18 cellular contexts compared by ENCODE assay signal in the genomic region with DNA sequence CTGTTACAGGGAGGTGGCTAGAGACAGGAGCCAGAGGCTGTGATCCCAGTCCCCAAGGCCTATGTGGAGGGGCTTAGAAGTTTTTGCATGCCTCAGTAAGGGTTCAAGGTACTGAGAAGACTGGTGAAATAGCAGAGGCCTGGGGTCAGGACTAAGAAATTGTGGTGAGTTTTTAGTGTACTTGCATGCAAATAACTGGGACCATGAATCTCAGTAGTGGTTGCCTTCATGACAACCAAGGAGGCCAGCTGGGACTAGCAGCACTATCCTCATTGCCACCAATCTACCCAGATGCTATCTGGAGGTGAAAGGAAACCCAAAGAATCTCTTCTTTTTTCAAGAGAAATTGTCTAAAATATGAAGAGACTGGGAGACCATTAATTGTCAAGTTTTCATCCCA.
DNase-seq lines count a peak whose midpoint lies in the region; ATAC-seq, FAIRE-seq and TF ChIP-seq lines count a peak whose summit lies in the region.
"Had no signal": no experiment of that assay in that cellular context is flagged by ENCODE, and none has a peak within 500 bp of the region (broad histone marks: within the 10 kb centered on the region; RNA-seq: fewer than 3 reads in every experiment).

No MANE protein-coding gene starts in this region.

- H3K27me3 Mint-ChIP-seq in GM23338 (ENCODE audit: insufficient read depth, low read depth, poor library complexity) = no peaks in the 10 kb centered on the region

- H3K4me3 Mint-ChIP-seq in GM23338 = no peak overlapping the region

- H3K4me2 ChIP-seq in SK-N-SH (no peak overlapping the region), GM23338 (no peak overlapping the region), smooth muscle cell (peak overlapping the region; percentile 79)

- no peaks in the 10 kb centered on the region for H4K20me1 ChIP-seq in SK-N-SH (ENCODE audit: insufficient read depth)
- no peaks in the 10 kb centered on the region for H4K20me1 ChIP-seq in GM23338 (replicated peaks; ENCODE audit: insufficient read depth)
- no peaks in the 10 kb centered on the region for H4K20me1 ChIP-seq in smooth muscle cell (ENCODE audit: low read depth)

- H3K79me2 ChIP-seq in SK-N-SH (ENCODE audit: insufficient read depth) (no peaks in the 10 kb centered on the region), GM23338 (replicated peaks; ENCODE audit: insufficient read depth) (no peaks in the 10 kb centered on the region), smooth muscle cell (ENCODE audit: low read depth) (no peaks in the 10 kb centered on the region)

- H3K4me1 Mint-ChIP-seq in GM23338 = peaks cover 30% of the 10 kb centered on the region; the same call in 2 of the 3 replicates

- H3K9me3 Mint-ChIP-seq in GM23338 = no peaks in the 10 kb centered on the region

- TF ChIP-seq RAD21 in SK-N-SH (IDR thresholded peaks at IDR 0.05; ENCODE audit: low read length) = no peak

- H3F3A ChIP-seq in SK-N-SH (replicated peaks; ENCODE audit: insufficient read depth) (no peaks in the 10 kb centered on the region), GM23338 (replicated peaks; ENCODE audit: low read depth) (no peaks in the 10 kb centered on the region), smooth muscle cell (ENCODE audit: low read depth) (peaks cover 13% of the 10 kb centered on the region)

- H3K4me1 ChIP-seq in SK-N-SH (ENCODE audit: control insufficient read depth in 1 of 2, insufficient read depth in 2 of 2, low read depth in 1 of 2, low read length in 1 of 2) (peaks cover 4 to 13% of the 10 kb centered on the region in 2 experiments; a peak in 3 of 4 replicates), GM23338 (ENCODE audit: insufficient read depth) (peaks cover 11% of the 10 kb centered on the region; the same call in 1 of the 2 replicates), smooth muscle cell (ENCODE audit: low read depth) (peaks cover 17% of the 10 kb centered on the region)
- H3K4me1 ChIP-seq: gastrocnemius medialis had no signal

- no peak for FAIRE-seq in H54 (lab: Jason Lieb, UNC)

- H3K27me3 ChIP-seq in SK-N-SH (ENCODE audit: insufficient read depth) (no peaks in the 10 kb centered on the region), GM23338 (ENCODE audit: insufficient read depth) (no peaks in the 10 kb centered on the region), smooth muscle cell (ENCODE audit: low read depth) (no peaks in the 10 kb centered on the region)
- H3K27me3 ChIP-seq: gastrocnemius medialis had no signal

- peak overlapping the region; percentile 0; the same call in 1 of the 2 replicates for H3K27ac Mint-ChIP-seq in GM23338

- no peaks in the 10 kb centered on the region for H3K36me3 Mint-ChIP-seq in GM23338 (ENCODE audit: low read depth)

- TF ChIP-seq CTCF in SK-N-SH (IDR thresholded peaks at IDR 0.05) (no peak), GM23338 (conservative IDR thresholded peaks at IDR 0.05; ENCODE audit: low read depth in 2 of 2) (no peak), smooth muscle cell (IDR thresholded peaks at IDR 0.05; ENCODE audit: borderline replicate concordance, insufficient read depth, poor library complexity, severe bottlenecking) (no peak)

- ATAC-seq in SK-N-SH treated with all-trans-retinoic acid at 6 μM for 48 hours = no peak
- no peak for ATAC-seq in GM23338
- peak; percentile 80 for ATAC-seq in HG03159 (IDR thresholded peaks at IDR 0.05; ENCODE audit: unreplicated experiment)
- ATAC-seq: gastrocnemius medialis, Right ventricle myocardium inferior had no signal

- no peak for TF ChIP-seq POLR2A in H54 (IDR thresholded peaks at IDR 0.05; ENCODE audit: low read depth, low read length)

- H3K9me3 ChIP-seq in SK-N-SH = no peaks in the 10 kb centered on the region
- H3K9me3 ChIP-seq in smooth muscle cell (replicated peaks; ENCODE audit: low read depth) = no peaks in the 10 kb centered on the region
- H3K9me3 ChIP-seq: gastrocnemius medialis, left ventricle myocardium inferior had no signal

- POLR2A ChIA-PET in SK-N-SH (lab: Yijun Ruan, JAX) = no interaction called here

- H3K9me2 ChIP-seq in SK-N-SH (no peaks in the 10 kb centered on the region; the same call in 1 of the 2 replicates), GM23338 (ENCODE audit: insufficient read depth) (no peaks in the 10 kb centered on the region)

- 0 out of 2 replicates have a peak overlapping the region, but pooled peaks have one; percentile 48 for H2AFZ ChIP-seq in SK-N-SH (ENCODE audit: low read depth)
- no peak overlapping the region for H2AFZ ChIP-seq in GM23338
- peak overlapping the region; percentile 13 for H2AFZ ChIP-seq in smooth muscle cell (ENCODE audit: low read depth)

- H3K4me3 ChIP-seq in SK-N-SH (ENCODE audit: low read depth in 2 of 2, low read length in 1 of 2) (no peak overlapping the region), GM23338 (no peak overlapping the region), smooth muscle cell (no peak overlapping the region)
- H3K4me3 ChIP-seq: gastrocnemius medialis, left ventricle myocardium inferior had no signal

- CTCF ChIA-PET in SK-N-SH (lab: Yijun Ruan, JAX) = no interaction called here

- no peak for TF ChIP-seq EP300 in SK-N-SH (IDR thresholded peaks at IDR 0.05; ENCODE audit: borderline replicate concordance in 1 of 2, low read depth in 1 of 2, low read length in 1 of 2)

- H3K36me3 ChIP-seq in SK-N-SH (replicated peaks in 1 of 2; ENCODE audit: control insufficient read depth in 1 of 2, insufficient read depth in 2 of 2, low read length in 1 of 2) (no peaks in the 10 kb centered on the region), GM23338 (ENCODE audit: insufficient read depth) (no peaks in the 10 kb centered on the region), smooth muscle cell (ENCODE audit: low read depth) (no peaks in the 10 kb centered on the region)
- H3K36me3 ChIP-seq: gastrocnemius medialis, left ventricle myocardium inferior had no signal

- DNase-seq in SK-N-SH = no peak
- DNase-seq in GM23338 (ENCODE audit: low spot score) = no peak
- no peak for DNase-seq in smooth muscle cell (lab: John Stamatoyannopoulos, UW; ENCODE audit: unreplicated experiment)
- DNase-seq in H54 (ENCODE audit: insufficient read length, low spot score) = no peak
- DNase-seq in NCI-H1694 treated with DMSO at 0.1 percent for 48 hours (lab: John Stamatoyannopoulos, UW) = no peak
- DNase-seq in activated T-cell treated with anti-CD3 and anti-CD28 coated beads, Interleukin-2, amount 50 U/mL, for 48 hours = no peak
- DNase-seq: activated CD4-positive, alpha-beta T cell treated with anti-CD3 and anti-CD28 coated beads for 1 hour; activated naive CD4-positive, alpha-beta T cell treated with Interleukin-2 at 50 U/mL for 16 hours; dermis blood vessel endothelial cell; DMS 273 treated with DMSO at 0.1 percent for 48 hours; gastrocnemius medialis; GOT3; left ventricle myocardium inferior; stimulated activated CD4-positive, alpha-beta T cell treated with anti-CD3 and anti-CD28 coated beads, Interleukin-2, amount 100 ng/mL, for 24 hours had no signal

- H3K9ac ChIP-seq in SK-N-SH (no peak overlapping the region), smooth muscle cell (ENCODE audit: low read depth) (no peak overlapping the region)

- no peak overlapping the region for H3K27ac ChIP-seq in SK-N-SH (ENCODE audit: low read depth in 2 of 2, low read length in 1 of 2)
- H3K27ac ChIP-seq in GM23338 (ENCODE audit: low read depth) = no peak overlapping the region
- peak overlapping the region; percentile 87 for H3K27ac ChIP-seq in smooth muscle cell (ENCODE audit: low read depth)
- H3K27ac ChIP-seq: 22Rv1, gastrocnemius medialis, left ventricle myocardium inferior had no signal

TF ChIP-seq in SK-N-SH treated with all-trans-retinoic acid at 6 μM for 48 hours, 23 proteins besides CTCF, POLR2A, EP300 and RAD21:
- TF ChIP-seq ARNTL (CRISPR knock-in tag; IDR thresholded peaks at IDR 0.05; ENCODE audit: borderline replicate concordance, low read depth) = no peak
- TF ChIP-seq PPARA (CRISPR knock-in tag; IDR thresholded peaks at IDR 0.05; ENCODE audit: borderline replicate concordance) = no peak
- TF ChIP-seq CREB5 (CRISPR knock-in tag; IDR thresholded peaks at IDR 0.05; ENCODE audit: low read depth) = no peak

TF ChIP-seq in GM23338, 12 proteins besides CTCF, POLR2A, EP300 and RAD21 (continues in another document):
- no peak for TF ChIP-seq EZH2 (IDR thresholded peaks at IDR 0.05; ENCODE audit: low read depth, unreplicated experiment)
- no peak for TF ChIP-seq ZNF331 (CRISPR knock-in tag; IDR thresholded peaks at IDR 0.05; ENCODE audit: low read depth)
- TF ChIP-seq JUNB (IDR thresholded peaks at IDR 0.05; ENCODE audit: unreplicated experiment) = no peak
- no peak for TF ChIP-seq NANOG (IDR thresholded peaks at IDR 0.05; ENCODE audit: borderline replicate concordance)
